ENCODE assay signal across 23 cellular contexts in genomic region chr2:75224636-75225094, GRCh38. TPM values are rescaled to one million over a fixed set of nuclear protein-coding genes. Genes with fewer than 3 reads are reported as not detected.
DNase-seq lines count a peak whose midpoint lies in the region; ATAC-seq, FAIRE-seq and TF ChIP-seq lines count a peak whose summit lies in the region.
"Had no signal": no experiment of that assay in that cellular context is flagged by ENCODE, and none has a peak within 500 bp of the region (broad histone marks: within the 10 kb centered on the region; RNA-seq: fewer than 3 reads in every experiment).

No MANE protein-coding gene starts in this region.

- no peaks in the 10 kb centered on the region for H3K9me3 ChIP-seq in pancreas
- H3K9me3 ChIP-seq: vagina had no signal

- no peak for FAIRE-seq in pancreas (lab: Jason Lieb, UNC)
- FAIRE-seq: astrocyte, islet of Langerhans had no signal

- no peak for ATAC-seq in pancreas
- ATAC-seq: activated CD8-positive, alpha-beta T cell treated with anti-CD3 and anti-CD28 coated beads, Interleukin-2, amount 10 ng/mL, durations not matched to agents 7 days and 5 days; activated T-cell treated with anti-CD3 and anti-CD28 coated beads, Interleukin-2, amount 50 U/mL, for 4 hours; natural killer cell had no signal

- no peaks in the 10 kb centered on the region for H3K4me1 ChIP-seq in pancreas
- H3K4me1 ChIP-seq: vagina had no signal

- intact Hi-C loops in pancreas (cut with DNase I), result no loop called here

- no peaks in the 10 kb centered on the region for H3K36me3 ChIP-seq in pancreas
- H3K36me3 ChIP-seq: vagina had no signal

- peak; percentile 95 for DNase-seq in DMS53 (lab: John Stamatoyannopoulos, UW)
- peak; percentile 41 for DNase-seq in LNCaP clone FGC (ENCODE audit: low read depth)
- DNase-seq in NCI-H774 (lab: John Stamatoyannopoulos, UW), result peak; percentile 59
- peak; percentile 22 for DNase-seq in medulla oblongata (ENCODE audit: extremely low spot score)
- DNase-seq in pancreas, result no peak
- no peak for DNase-seq in HPDE6-E6E7 (ENCODE audit: extremely low spot score)
- no peak for DNase-seq in foreskin melanocyte
- DNase-seq: activated CD4-positive, CD25-positive, alpha-beta regulatory T cell; activated CD8-positive, alpha-beta T cell treated with anti-CD3 and anti-CD28 coated beads, Interleukin-2, amount 10 ng/mL, durations not matched to agents 7 days and 5 days; activated T-cell treated with anti-CD3 and anti-CD28 coated beads, Interleukin-2, amount 50 U/mL, for 4 hours; cerebellar nuclear complex; GM23248; mammary epithelial cell; natural killer cell; NCI-H187 treated with DMSO at 0.1 percent for 48 hours; posterior cingulate gyrus; T-helper 1 cell had no signal

- TF ChIP-seq CTCF in LNCaP clone FGC (IDR thresholded peaks at IDR 0.05; ENCODE audit: control insufficient read depth, extremely low read depth, insufficient read depth) (no peak), pancreas (IDR thresholded peaks at IDR 0.05) (no peak)

- H3K27me3 ChIP-seq in pancreas, result peaks cover 0 to 4% (median 0%) of the 10 kb centered on the region in 4 donors
- H3K27me3 ChIP-seq: hepatocyte, vagina had no signal

- H3K4me3 ChIP-seq in LNCaP clone FGC (ENCODE audit: low read depth, low read length) (no peak overlapping the region), pancreas (no peak overlapping the region)
- H3K4me3 ChIP-seq: GM23248, hepatocyte, vagina had no signal

- 79 to 86% methylated on average over 4 of the region's 4 CpGs for WGBS in pancreas, 2 donors

- H3K27ac ChIP-seq in pancreas, result no peak overlapping the region
- H3K27ac ChIP-seq: GM23248, hepatocyte, RWPE1, vagina had no signal

RNA-seq across cellular contexts. Expression of gene TACR1, which starts 25.3 kb away (rescaled TPM):
- under 1 TPM; 0.08 to 0.40 (median 0.09) TPM for total RNA-seq in pancreas
- under 1 TPM; 0.07 to 0.23 TPM for polyA plus RNA-seq in pancreas
- total RNA-seq: activated CD8-positive, alpha-beta T cell treated with anti-CD3 and anti-CD28 coated beads, Interleukin-2, amount 10 ng/mL, durations not matched to agents 7 days and 5 days; activated T-cell treated with anti-CD3 and anti-CD28 coated beads, Interleukin-2, amount 50 U/mL, for 4 hours; astrocyte; HT-29; mammary epithelial cell; natural killer cell had no signal
- polyA plus RNA-seq: mammary epithelial cell had no signal

Comparison
In these comparisons a context has a peak if more than half of its experiments do, and no peak if none do; other contexts are left out.
1. DNase-seq: peak in DMS53 (single experiment), LNCaP clone FGC (single experiment), NCI-H774 (single experiment) and medulla oblongata (single experiment); none in pancreas (0 of 6), HPDE6-E6E7 (single experiment) and foreskin melanocyte (single experiment).